ENCODE assay signal across 12 cellular contexts in the genomic region with DNA sequence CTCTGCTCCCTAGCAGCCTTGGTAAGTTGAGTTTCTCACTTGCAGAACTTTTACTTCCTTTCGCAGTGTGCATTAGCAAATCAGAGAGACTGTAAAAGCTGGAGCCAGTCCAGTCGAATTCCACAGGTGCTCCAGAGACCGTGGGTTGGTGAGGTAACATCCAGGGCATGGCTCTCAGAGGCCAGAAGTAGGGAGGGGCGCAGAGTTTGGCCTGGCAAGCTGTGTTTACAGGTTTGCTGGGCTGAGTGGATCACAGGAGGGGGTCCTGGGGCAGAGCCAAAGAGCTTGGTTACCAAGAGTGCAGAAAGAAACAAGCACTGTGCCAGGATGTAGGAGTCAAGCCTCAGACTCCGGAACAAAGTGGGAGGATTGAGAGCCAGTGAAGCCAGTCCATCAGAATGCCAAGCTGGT. TPM values are rescaled to one million over a fixed set of nuclear protein-coding genes. Genes with fewer than 3 reads are reported as not detected.
DNase-seq lines count a peak whose midpoint lies in the region; ATAC-seq, FAIRE-seq and TF ChIP-seq lines count a peak whose summit lies in the region.
"Had no signal": no experiment of that assay in that cellular context is flagged by ENCODE, and none has a peak within 500 bp of the region (broad histone marks: within the 10 kb centered on the region; RNA-seq: fewer than 3 reads in every experiment).

No MANE protein-coding gene starts in this region.

- no peaks in the 10 kb centered on the region for H3K4me1 ChIP-seq in right cardiac atrium (ENCODE audit: control insufficient read depth, insufficient read depth, low read length)
- no peaks in the 10 kb centered on the region for H3K4me1 ChIP-seq in left ventricle myocardium inferior

- H3K4me3 Mint-ChIP-seq in memory B cell (peak overlapping the region; percentile 39), T-helper 17 cell (no peak overlapping the region)
- H3K4me3 Mint-ChIP-seq: natural killer cell treated with Interleukin-12 subunit alpha and Interleukin-12 subunit beta and Interleukin-15 and Interleukin-18, amount 100 ng/mL, for 72 hours had no signal

- H3K36me3 ChIP-seq in left ventricle myocardium inferior, result no peaks in the 10 kb centered on the region
- H3K36me3 ChIP-seq: BLaER1 treated with 17β-estradiol and CSF1 and Interleukin-3, amounts not matched to agents 10 nM and 100 nM; cardiac muscle cell; SJCRH30 had no signal

- intact Hi-C loops in right cardiac atrium (cut with DNase I), result no loop called here
- intact Hi-C loops in left ventricle myocardium inferior (cut with micrococcal nuclease), result no loop called here

- DNase-seq in right cardiac atrium (peak in 1 of 3 donors; percentile 59), left ventricle myocardium inferior (no peak), anterior cingulate cortex (lab: John Stamatoyannopoulos, UW) (peak in 40 of 58 donors; percentile 4 to 80 (median 39)), memory B cell (ENCODE audit: low spot score in 2 of 2) (no peak), urothelium cell line (ENCODE audit: low spot score) (peak; percentile 61), NCI-H2107 (lab: John Stamatoyannopoulos, UW) (no peak), T-helper 17 cell (no peak)
- no peak for DNase-seq in activated naive CD4-positive, alpha-beta T cell treated with anti-CD3 and anti-CD28 coated beads, Interleukin-2, amount 50 U/mL, for 72 hours (ENCODE audit: low spot score in 2 of 2)
- DNase-seq: SJCRH30 had no signal

- WGBS in right cardiac atrium, result 53% methylated on average over 5 of the region's 5 CpGs

- TF ChIP-seq CTCF in left ventricle myocardium inferior (IDR thresholded peaks at IDR 0.05; ENCODE audit: borderline replicate concordance), result no peak

- H3K4me3 ChIP-seq in right cardiac atrium (ENCODE audit: low read length) (no peak overlapping the region), left ventricle myocardium inferior (no peak overlapping the region)
- H3K4me3 ChIP-seq: BLaER1 treated with 17β-estradiol and CSF1 and Interleukin-3, amounts not matched to agents 10 nM and 100 nM; cardiac muscle cell; SJCRH30 had no signal

- H3K27ac ChIP-seq in right cardiac atrium (ENCODE audit: low read length), result no peak overlapping the region
- H3K27ac ChIP-seq in left ventricle myocardium inferior (replicated peaks), result no peak overlapping the region
- H3K27ac ChIP-seq: BLaER1 treated with 17β-estradiol and CSF1 and Interleukin-3, amounts not matched to agents 10 nM and 100 nM; cardiac muscle cell; SJCRH30 had no signal

- H3K27me3 Mint-ChIP-seq in memory B cell (no peaks in the 10 kb centered on the region), T-helper 17 cell (peaks cover 59% of the 10 kb centered on the region)

- H3K36me3 Mint-ChIP-seq in memory B cell (peaks cover 3% of the 10 kb centered on the region), T-helper 17 cell (ENCODE audit: low read depth) (no peaks in the 10 kb centered on the region)
- H3K36me3 Mint-ChIP-seq in activated naive CD4-positive, alpha-beta T cell treated with anti-CD3 and anti-CD28 coated beads, Interleukin-2, amount 50 U/mL, for 72 hours, result no peaks in the 10 kb centered on the region
- H3K36me3 Mint-ChIP-seq: natural killer cell treated with Interleukin-12 subunit alpha and Interleukin-12 subunit beta and Interleukin-15 and Interleukin-18, amount 100 ng/mL, for 72 hours had no signal

- H3K27me3 ChIP-seq in right cardiac atrium (ENCODE audit: control insufficient read depth, insufficient read depth) (no peaks in the 10 kb centered on the region), left ventricle myocardium inferior (ENCODE audit: low read depth) (no peaks in the 10 kb centered on the region)
- H3K27me3 ChIP-seq: SJCRH30 had no signal

- peak; percentile 40 for FAIRE-seq in urothelium cell line (lab: Jason Lieb, UNC)

- ATAC-seq in right cardiac atrium, result peak; percentile 42 to 55
- no peak for ATAC-seq in memory B cell (ENCODE audit: low read depth)
- ATAC-seq in activated naive CD4-positive, alpha-beta T cell treated with anti-CD3 and anti-CD28 coated beads, Interleukin-2, amount 50 U/mL, for 72 hours, result no peak
- ATAC-seq in T-helper 17 cell, result no peak
- ATAC-seq: natural killer cell treated with Interleukin-12 subunit alpha and Interleukin-12 subunit beta and Interleukin-15 and Interleukin-18, amount 100 ng/mL, for 72 hours had no signal

- H3K4me1 Mint-ChIP-seq in memory B cell, result peaks cover 48% of the 10 kb centered on the region
- no peaks in the 10 kb centered on the region for H3K4me1 Mint-ChIP-seq in T-helper 17 cell

- no peaks in the 10 kb centered on the region for H3K9me3 ChIP-seq in right cardiac atrium (ENCODE audit: control insufficient read depth, low read length)
- no peaks in the 10 kb centered on the region for H3K9me3 ChIP-seq in left ventricle myocardium inferior (replicated peaks)
- H3K9me3 ChIP-seq in T-helper 17 cell (ENCODE audit: control insufficient read depth, low read length, poor library complexity, severe bottlenecking), result no peaks in the 10 kb centered on the region
- H3K9me3 ChIP-seq: BLaER1 treated with 17β-estradiol and CSF1 and Interleukin-3, amounts not matched to agents 10 nM and 100 nM; SJCRH30 had no signal

- H3K9me3 Mint-ChIP-seq in memory B cell, result no peaks in the 10 kb centered on the region
- H3K9me3 Mint-ChIP-seq in activated naive CD4-positive, alpha-beta T cell treated with anti-CD3 and anti-CD28 coated beads, Interleukin-2, amount 50 U/mL, for 72 hours, result no peaks in the 10 kb centered on the region
- H3K9me3 Mint-ChIP-seq: natural killer cell treated with Interleukin-12 subunit alpha and Interleukin-12 subunit beta and Interleukin-15 and Interleukin-18, amount 100 ng/mL, for 72 hours had no signal

- H3K27ac Mint-ChIP-seq in memory B cell, result peak overlapping the region; percentile 58
- no peak overlapping the region for H3K27ac Mint-ChIP-seq in activated naive CD4-positive, alpha-beta T cell treated with anti-CD3 and anti-CD28 coated beads, Interleukin-2, amount 50 U/mL, for 72 hours
- no peak overlapping the region for H3K27ac Mint-ChIP-seq in T-helper 17 cell
- H3K27ac Mint-ChIP-seq: natural killer cell treated with Interleukin-12 subunit alpha and Interleukin-12 subunit beta and Interleukin-15 and Interleukin-18, amount 100 ng/mL, for 72 hours had no signal

RNA-seq across cellular contexts. Expression of a gene that starts 10.2 kb away (rescaled TPM):
- total RNA-seq in right cardiac atrium, result 10 to 100 TPM; 10.6 to 47.2 (median 31.2) TPM
- polyA plus RNA-seq in right cardiac atrium, result 9.1 TPM
- total RNA-seq in left ventricle myocardium inferior, result 33.4 TPM
- not detected for total RNA-seq in activated naive CD4-positive, alpha-beta T cell treated with anti-CD3 and anti-CD28 coated beads, Interleukin-2, amount 50 U/mL, for 72 hours
- under 1 TPM in 1 of 2 donors, not detected in 1; 0.37 TPM for total RNA-seq in T-helper 17 cell
- total RNA-seq: natural killer cell treated with Interleukin-12 subunit alpha and Interleukin-12 subunit beta and Interleukin-15 and Interleukin-18, amount 100 ng/mL, for 72 hours had no signal

Comparison
In these comparisons a context has a peak if more than half of its experiments do, and no peak if none do; other contexts are left out.
1. ATAC-seq: peak in right cardiac atrium (2 of 2); none in memory B cell (single experiment), activated naive CD4-positive, alpha-beta T cell treated with anti-CD3 and anti-CD28 coated beads, Interleukin-2, amount 50 U/mL, for 72 hours (0 of 2) and T-helper 17 cell (single experiment).
2. DNase-seq: peak in anterior cingulate cortex (40 of 58) and urothelium cell line (single experiment); none in left ventricle myocardium inferior (single experiment), memory B cell (0 of 2), NCI-H2107 (single experiment), activated naive CD4-positive, alpha-beta T cell treated with anti-CD3 and anti-CD28 coated beads, Interleukin-2, amount 50 U/mL, for 72 hours (0 of 2) and T-helper 17 cell (0 of 3).
3. RNA of a gene that starts 10.2 kb away (total RNA-seq): 10.6 to 47.2 TPM in right cardiac atrium and 33.4 TPM in left ventricle myocardium inferior (single experiment); 0.37 TPM in T-helper 17 cell and not detected in activated naive CD4-positive, alpha-beta T cell treated with anti-CD3 and anti-CD28 coated beads, Interleukin-2, amount 50 U/mL, for 72 hours; every median in the first group is over 4 times any median in the second.